ENCODE assay signal across 8 cellular contexts in genomic region chr21:28884481-28884880, GRCh38.
DNase-seq lines count a peak whose midpoint lies in the region; TF ChIP-seq lines count a peak whose summit lies in the region.

No MANE protein-coding gene starts in this region.

- H3K9me3 Mint-ChIP-seq in activated T-cell treated with anti-CD3 and anti-CD28 coated beads, Interleukin-2, amount 50 U/mL, for 24 hours = no peaks in the 10 kb centered on the region
- H3K9me3 Mint-ChIP-seq in IgD-negative memory B cell = peaks cover 0 to 2% (median 0%) of the 10 kb centered on the region in 3 donors
- H3K9me3 Mint-ChIP-seq in activated T-helper 1 cell treated with anti-CD3 and anti-CD28 coated beads, Interleukin-12 subunit alpha, Interleukin-12 subunit beta, Interleukin-2, Interleukin-4 antibody, amounts not matched to agents 30 ng/mL and 10 ng/mL and 1 ng/mL, durations not matched to agents 14 hours and 24 hours and 36 hours = no peaks in the 10 kb centered on the region

- H3K4me3 ChIP-seq in iPS DF 6.9 (ENCODE audit: low read length) = peak overlapping the region; percentile 56; the same call in 1 of the 2 replicates
- peak overlapping the region; percentile 31 to 55 (median 42) for H3K4me3 ChIP-seq in skin epidermis

- WGBS in iPS DF 6.9 (ENCODE audit: insufficient coverage, insufficient read length) = 100% methylated on average over 1 of the region's 3 CpGs

- no peaks in the 10 kb centered on the region for H3K27me3 ChIP-seq in iPS DF 6.9 (ENCODE audit: control insufficient read depth, insufficient read depth, low read length)

- intact Hi-C loops in activated T-helper 1 cell treated with anti-CD3 and anti-CD28 coated beads, Interleukin-12 subunit alpha, Interleukin-12 subunit beta, Interleukin-2, Interleukin-4 antibody, amounts not matched to agents 30 ng/mL and 10 ng/mL and 1 ng/mL, durations not matched to agents 14 hours and 24 hours and 36 hours (cut with micrococcal nuclease) = loop anchor here (2.0 to 10.0 kb wide), 3 partner anchors 108 to 770 kb away; partner anchors contain the start of gene CCT8

- peaks cover 22% of the 10 kb centered on the region for H3K4me1 Mint-ChIP-seq in activated T-cell treated with anti-CD3 and anti-CD28 coated beads, Interleukin-2, amount 50 U/mL, for 24 hours (ENCODE audit: low read depth)
- peaks cover 14 to 16% (median 15%) of the 10 kb centered on the region in 3 donors for H3K4me1 Mint-ChIP-seq in IgD-negative memory B cell
- H3K4me1 Mint-ChIP-seq in activated T-helper 1 cell treated with anti-CD3 and anti-CD28 coated beads, Interleukin-12 subunit alpha, Interleukin-12 subunit beta, Interleukin-2, Interleukin-4 antibody, amounts not matched to agents 30 ng/mL and 10 ng/mL and 1 ng/mL, durations not matched to agents 14 hours and 24 hours and 36 hours (ENCODE audit: low read depth) = peaks cover 21% of the 10 kb centered on the region

- H3K9me3 ChIP-seq in iPS DF 6.9 (ENCODE audit: control insufficient read depth, insufficient read depth, low read length) = no peaks in the 10 kb centered on the region

- no peak for DNase-seq in activated T-cell treated with anti-CD3 and anti-CD28 coated beads, Interleukin-2, amount 50 U/mL, for 24 hours
- DNase-seq in activated T-cell treated with anti-CD3 and anti-CD28 coated beads, Interleukin-2, amount 50 U/mL, for 48 hours = no peak
- DNase-seq in activated T-helper 1 cell treated with anti-CD3 and anti-CD28 coated beads, Interleukin-12 subunit alpha, Interleukin-12 subunit beta, Interleukin-2, Interleukin-4 antibody, amounts not matched to agents 30 ng/mL and 10 ng/mL and 1 ng/mL, durations not matched to agents 14 hours and 24 hours and 36 hours (ENCODE audit: low spot score) = no peak
- no peak for DNase-seq in iPS DF 6.9 (ENCODE audit: low read depth, low spot score)
- DNase-seq in UCSD-AML1 (lab: John Stamatoyannopoulos, UW; ENCODE audit: unreplicated experiment) = no peak
- DNase-seq in GM13977 (ENCODE audit: low spot score) = no peak

- peaks cover 30% of the 10 kb centered on the region for H3K36me3 Mint-ChIP-seq in activated T-cell treated with anti-CD3 and anti-CD28 coated beads, Interleukin-2, amount 50 U/mL, for 24 hours (ENCODE audit: low read depth)
- peaks cover 8% of the 10 kb centered on the region for H3K36me3 Mint-ChIP-seq in IgD-negative memory B cell
- peaks cover 11% of the 10 kb centered on the region for H3K36me3 Mint-ChIP-seq in activated T-helper 1 cell treated with anti-CD3 and anti-CD28 coated beads, Interleukin-12 subunit alpha, Interleukin-12 subunit beta, Interleukin-2, Interleukin-4 antibody, amounts not matched to agents 30 ng/mL and 10 ng/mL and 1 ng/mL, durations not matched to agents 14 hours and 24 hours and 36 hours (ENCODE audit: low read depth)

- no peaks in the 10 kb centered on the region for H3K27me3 Mint-ChIP-seq in activated T-cell treated with anti-CD3 and anti-CD28 coated beads, Interleukin-2, amount 50 U/mL, for 24 hours
- H3K27me3 Mint-ChIP-seq in IgD-negative memory B cell = peaks cover 6% of the 10 kb centered on the region
- peaks cover 5% of the 10 kb centered on the region for H3K27me3 Mint-ChIP-seq in activated T-helper 1 cell treated with anti-CD3 and anti-CD28 coated beads, Interleukin-12 subunit alpha, Interleukin-12 subunit beta, Interleukin-2, Interleukin-4 antibody, amounts not matched to agents 30 ng/mL and 10 ng/mL and 1 ng/mL, durations not matched to agents 14 hours and 24 hours and 36 hours (ENCODE audit: insufficient read depth)

- no peaks in the 10 kb centered on the region; the same call in 1 of the 2 replicates for H3K36me3 ChIP-seq in iPS DF 6.9 (ENCODE audit: control insufficient read depth, insufficient read depth, low read length)

- H3K27ac ChIP-seq in iPS DF 6.9 (ENCODE audit: low read length) (no peak overlapping the region), skin epidermis (peak overlapping the region; percentile 47 to 96 (median 91))

- TF ChIP-seq CTCF in GM13977 (IDR thresholded peaks at IDR 0.05; ENCODE audit: extremely low read depth, insufficient read depth, missing control alignments) = no peak

- H3K4me3 Mint-ChIP-seq in activated T-cell treated with anti-CD3 and anti-CD28 coated beads, Interleukin-2, amount 50 U/mL, for 24 hours = peak overlapping the region; percentile 91
- peak overlapping the region; percentile 86 to 98 (median 96) for H3K4me3 Mint-ChIP-seq in IgD-negative memory B cell
- H3K4me3 Mint-ChIP-seq in activated T-helper 1 cell treated with anti-CD3 and anti-CD28 coated beads, Interleukin-12 subunit alpha, Interleukin-12 subunit beta, Interleukin-2, Interleukin-4 antibody, amounts not matched to agents 30 ng/mL and 10 ng/mL and 1 ng/mL, durations not matched to agents 14 hours and 24 hours and 36 hours = peak overlapping the region; percentile 95

- in situ Hi-C loops in GM13977 (cut with MboI; ENCODE audit: low pct_unique_long_range_greater_than_20kb, low sequenced_read_pairs, unreplicated experiment) = no loop called here

- peak overlapping the region; percentile 100 for H3K27ac Mint-ChIP-seq in activated T-cell treated with anti-CD3 and anti-CD28 coated beads, Interleukin-2, amount 50 U/mL, for 24 hours
- H3K27ac Mint-ChIP-seq in IgD-negative memory B cell = peak overlapping the region; percentile 93 to 98 (median 97)
- H3K27ac Mint-ChIP-seq in activated T-helper 1 cell treated with anti-CD3 and anti-CD28 coated beads, Interleukin-12 subunit alpha, Interleukin-12 subunit beta, Interleukin-2, Interleukin-4 antibody, amounts not matched to agents 30 ng/mL and 10 ng/mL and 1 ng/mL, durations not matched to agents 14 hours and 24 hours and 36 hours = peak overlapping the region; percentile 99

- H3K4me1 ChIP-seq in iPS DF 6.9 (ENCODE audit: control insufficient read depth, insufficient read depth, low read length) = no peaks in the 10 kb centered on the region
